In the genomic region with DNA sequence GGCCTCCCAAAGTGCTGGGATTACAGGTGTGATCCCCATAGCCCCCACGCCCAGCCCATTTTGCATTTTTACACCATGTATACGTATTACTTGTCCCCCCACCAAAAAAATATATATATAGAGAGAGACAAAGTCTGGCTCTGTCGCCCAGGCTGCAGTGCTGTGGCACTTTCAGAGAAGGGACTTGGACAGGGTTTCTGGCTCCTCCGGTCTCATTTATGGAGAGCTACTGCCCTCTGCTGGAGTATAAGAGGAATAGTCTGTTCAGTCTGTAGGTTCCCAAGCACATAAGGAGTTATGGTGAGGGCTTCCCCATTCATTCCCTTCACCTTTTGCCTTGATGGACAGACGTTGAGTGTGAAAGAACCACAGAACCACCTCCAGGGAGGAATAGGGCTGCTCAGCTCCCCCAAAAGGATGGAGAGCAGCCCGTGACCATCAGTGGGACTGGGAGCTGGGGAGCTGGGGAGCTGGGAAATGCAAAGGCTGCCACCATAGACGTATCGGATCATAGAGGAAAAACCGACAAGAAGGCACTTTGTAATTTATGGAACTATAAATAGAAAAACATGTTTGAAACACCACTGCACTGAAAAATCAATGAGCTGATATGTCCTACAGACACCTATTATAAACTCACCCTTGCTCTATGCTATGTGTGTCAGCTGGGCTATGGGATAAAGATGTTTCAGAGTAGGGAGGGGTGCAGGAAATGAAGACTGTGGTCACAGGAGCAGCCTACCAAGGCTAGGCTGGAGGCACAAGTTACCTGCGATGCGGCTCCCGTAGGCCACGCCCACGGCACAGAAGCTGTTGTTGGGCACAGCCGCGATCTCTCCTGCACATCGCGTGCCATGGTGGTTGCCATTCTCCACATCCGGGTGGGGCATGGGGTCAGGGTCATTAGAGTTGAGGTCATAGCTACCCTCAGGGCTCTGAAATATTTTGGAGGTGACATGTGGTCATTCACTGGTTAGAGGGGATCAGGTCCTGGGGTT, we compare ENCODE assay signal across 9 cellular contexts. TPM values are rescaled to one million over a fixed set of nuclear protein-coding genes. Genes with fewer than 3 reads are reported as not detected.
DNase-seq lines count a peak whose midpoint lies in the region; ATAC-seq and TF ChIP-seq lines count a peak whose summit lies in the region.
"Had no signal": no experiment of that assay in that cellular context is flagged by ENCODE, and none has a peak within 500 bp of the region (broad histone marks: within the 10 kb centered on the region; RNA-seq: fewer than 3 reads in every experiment).

No MANE protein-coding gene starts in this region.

- CTCF ChIA-PET in CD8-positive, alpha-beta T cell (lab: Charles Lee): interaction anchor here (0.5 to 7.5 kb wide), 25 partner anchors 9 to 581 kb away, joined by 3 to 61 read pairs (median 4); a partner anchor contains a TSS

- peak; percentile 71 for TF ChIP-seq CTCF in CD8-positive, alpha-beta T cell (IDR thresholded peaks at IDR 0.05)
- TF ChIP-seq CTCF in GM20000 (IDR thresholded peaks at IDR 0.05; ENCODE audit: extremely low read depth, missing control alignments) (peak; percentile 54), ascending aorta (IDR thresholded peaks at IDR 0.05) (peak; percentile 71 to 87 (median 83))

- peak; percentile 71 for ATAC-seq in CD8-positive, alpha-beta T cell
- ATAC-seq in left ventricle myocardium superior (peak; percentile 70), HG02571 (IDR thresholded peaks at IDR 0.05; ENCODE audit: unreplicated experiment) (no peak)

- peaks cover 91% of the 10 kb centered on the region for H3K36me3 Mint-ChIP-seq in CD8-positive, alpha-beta T cell

- no peaks in the 10 kb centered on the region for H3K9me3 Mint-ChIP-seq in CD8-positive, alpha-beta T cell

- peaks cover 61% of the 10 kb centered on the region for H3K36me3 ChIP-seq in CD8-positive, alpha-beta T cell (ENCODE audit: insufficient read depth, low read length)
- H3K36me3 ChIP-seq in ascending aorta: peaks cover 36 to 49% of the 10 kb centered on the region in 2 donors

- H3K27me3 Mint-ChIP-seq in CD8-positive, alpha-beta T cell (ENCODE audit: low read depth): no peaks in the 10 kb centered on the region

- no peak overlapping the region for H3K4me3 Mint-ChIP-seq in CD8-positive, alpha-beta T cell

- peak overlapping the region; percentile 52 for H3K27ac Mint-ChIP-seq in CD8-positive, alpha-beta T cell

- no peaks in the 10 kb centered on the region for H3K9me3 ChIP-seq in CD8-positive, alpha-beta T cell (ENCODE audit: low read length)
- no peaks in the 10 kb centered on the region for H3K9me3 ChIP-seq in ascending aorta
- H3K9me3 ChIP-seq: SJSA1 had no signal

- intact Hi-C loops in CD8-positive, alpha-beta T cell (cut with DNase I, micrococcal nuclease): loop anchor here (1.0 to 5.0 kb wide), 8 partner anchors 47 to 494 kb away; a partner anchor contains a TSS
- intact Hi-C loops in ascending aorta (cut with DNase I): loop anchor here (1.0 to 5.0 kb wide), 4 partner anchors 28 to 436 kb away; a partner anchor contains a TSS
- intact Hi-C loops in left ventricle myocardium superior (cut with micrococcal nuclease): loop anchor here (5.0 kb wide), 1 partner anchor 44 kb away; no protein-coding TSS in a partner anchor

- H3K27me3 ChIP-seq in CD8-positive, alpha-beta T cell (ENCODE audit: insufficient read depth, low read length): no peaks in the 10 kb centered on the region
- H3K27me3 ChIP-seq in ascending aorta: no peaks in the 10 kb centered on the region
- H3K27me3 ChIP-seq: SJSA1 had no signal

- DNase-seq in CD8-positive, alpha-beta T cell: peak in 5 of 7 experiments; percentile 26 to 59 (median 45)
- peak; percentile 79 for DNase-seq in GM20000 (ENCODE audit: low spot score)
- peak; percentile 77 for DNase-seq in MV-4-11 (lab: John Stamatoyannopoulos, UW)
- peak; percentile 75 for DNase-seq in RPMI8226
- peak in 1 of 2 donors; percentile 71 for DNase-seq in ascending aorta (ENCODE audit: low spot score in 2 of 2)
- DNase-seq in left ventricle myocardium superior: peak; percentile 55
- DNase-seq in putamen (ENCODE audit: low spot score): peak; percentile 85

- POLR2A ChIA-PET in CD8-positive, alpha-beta T cell (lab: Charles Lee): interaction anchor here (1.0 to 1.9 kb wide), 6 partner anchors 8 to 444 kb away, joined by 3 to 10 read pairs (median 4); a partner anchor contains a TSS

- H3K27ac ChIP-seq in CD8-positive, alpha-beta T cell (ENCODE audit: low read depth, low read length): no peak overlapping the region
- peak overlapping the region in 1 of 2 donors; percentile 16 for H3K27ac ChIP-seq in ascending aorta
- H3K27ac ChIP-seq: SJSA1 had no signal

- no peak overlapping the region for H3K4me3 ChIP-seq in CD8-positive, alpha-beta T cell (ENCODE audit: low read depth, low read length)
- no peak overlapping the region for H3K4me3 ChIP-seq in ascending aorta
- H3K4me3 ChIP-seq: SJSA1 had no signal

- peaks cover 38% of the 10 kb centered on the region for H3K4me1 Mint-ChIP-seq in CD8-positive, alpha-beta T cell (ENCODE audit: low read depth)

- H3K4me1 ChIP-seq in CD8-positive, alpha-beta T cell (ENCODE audit: insufficient read depth, low read length): peaks cover 28% of the 10 kb centered on the region
- peaks cover 7 to 19% of the 10 kb centered on the region in 2 donors for H3K4me1 ChIP-seq in ascending aorta
- H3K4me1 ChIP-seq: SJSA1 had no signal

RNA-seq across cellular contexts. Expression of a gene that starts 5.2 kb away (rescaled TPM):
- 100 to 1,000 TPM; 208 to 218 TPM for total RNA-seq in CD8-positive, alpha-beta T cell
- 112 TPM for total RNA-seq in ascending aorta
- 21.7 TPM for total RNA-seq in left ventricle myocardium superior

RNA-seq across cellular contexts. Expression of a gene that starts 5.8 kb away (rescaled TPM):
- 10 to 100 TPM; 10.8 to 11.7 TPM for total RNA-seq in CD8-positive, alpha-beta T cell
- 0.53 TPM for total RNA-seq in ascending aorta
- 25.2 TPM for total RNA-seq in left ventricle myocardium superior

RNA-seq across cellular contexts. Expression of a gene that starts 27.5 kb away (rescaled TPM):
- 1 to 10 TPM; 9.4 to 9.8 TPM for total RNA-seq in CD8-positive, alpha-beta T cell
- total RNA-seq in ascending aorta: 6,542 TPM
- total RNA-seq in left ventricle myocardium superior: 69.5 TPM

RNA-seq across cellular contexts. Expression of a gene that starts 48.1 kb away (rescaled TPM):
- total RNA-seq in CD8-positive, alpha-beta T cell: 100 to 1,000 TPM; 133 to 134 TPM
- 45.4 TPM for total RNA-seq in ascending aorta
- total RNA-seq in left ventricle myocardium superior: 20.4 TPM

Comparison
In these comparisons a context has a peak if more than half of its experiments do, and no peak if none do; other contexts are left out.
1. RNA of a gene that starts 27.5 kb away (total RNA-seq): 6,542 TPM in ascending aorta (single experiment); 69.5 TPM in left ventricle myocardium superior (single experiment) and 9.4 to 9.8 TPM in CD8-positive, alpha-beta T cell; every median in the first group is over 10 times any median in the second.
2. Peak in every context shown above with its lines, with median percentiles within 50 percentile points of each other: CTCF ChIP-seq.